8 cellular contexts compared by ENCODE assay signal in the genomic region with DNA sequence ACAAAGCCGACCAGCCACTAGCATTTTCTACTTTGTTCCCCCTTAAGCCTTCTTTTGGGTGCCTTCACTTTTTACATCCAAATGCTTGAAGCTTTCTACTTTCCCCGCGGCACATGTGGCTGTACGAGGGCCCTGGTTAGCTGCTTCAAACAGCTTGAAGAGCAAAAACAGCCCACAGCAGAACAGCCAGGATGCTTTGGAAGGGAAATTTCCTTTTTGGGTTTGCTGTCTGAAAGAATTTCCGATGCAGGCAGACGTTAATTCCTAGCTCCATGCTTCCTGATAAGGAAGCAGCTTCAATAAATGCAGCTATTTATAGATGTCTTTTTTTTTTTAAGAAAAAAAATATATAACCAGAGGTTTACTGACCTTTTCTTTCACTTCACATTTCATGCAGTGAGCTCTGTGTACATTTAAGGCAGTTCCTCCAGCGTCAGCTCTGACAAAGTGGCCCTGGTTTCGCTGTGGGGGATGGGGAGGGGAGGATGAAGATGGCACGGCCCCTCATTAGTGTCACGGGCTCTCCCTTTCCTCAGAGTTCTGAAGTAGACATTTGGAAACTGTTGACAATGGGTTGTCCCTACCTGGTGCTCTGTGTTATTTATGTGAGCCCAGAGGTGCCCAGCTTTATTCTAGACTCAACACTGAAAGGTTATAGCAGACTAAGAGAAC.
DNase-seq lines count a peak whose midpoint lies in the region; ATAC-seq and TF ChIP-seq lines count a peak whose summit lies in the region.

No MANE protein-coding gene starts in this region.

- peak overlapping the region; percentile 93 for H3K18ac ChIP-seq in IMR-90 (ENCODE audit: low read depth, low read length)

- peak overlapping the region; percentile 91 for H3K23ac ChIP-seq in IMR-90 (ENCODE audit: low read depth, low read length)

- H3K14ac ChIP-seq in IMR-90 (replicated peaks; ENCODE audit: low read depth, low read length): peak overlapping the region; percentile 88

- peak overlapping the region; percentile 97 for H3K4ac ChIP-seq in IMR-90 (ENCODE audit: low read depth, low read length)

- TF ChIP-seq POLR2A in GM19193 (IDR thresholded peaks at IDR 0.05; ENCODE audit: extremely low read depth, insufficient read depth, insufficient read length): peak; percentile 50
- no peak for TF ChIP-seq POLR2A in IMR-90 (IDR thresholded peaks at IDR 0.05; ENCODE audit: low read depth, low read length)

- H4K5ac ChIP-seq in IMR-90 (ENCODE audit: low read depth, low read length): peak overlapping the region; percentile 84

- peak overlapping the region; percentile 60 for H2AFZ ChIP-seq in IMR-90 (replicated peaks; ENCODE audit: low read length, poor library complexity)

- peaks cover 45 to 80% of the 10 kb centered on the region in 2 experiments for H3K79me1 ChIP-seq in IMR-90 (ENCODE audit: low read depth in 1 of 2, low read length in 2 of 2)

- peak; percentile 47 for DNase-seq in IMR-90
- DNase-seq in fibroblast of villous mesenchyme (ENCODE audit: low read depth): peak; percentile 78
- DNase-seq in stimulated activated effector memory CD8-positive, alpha-beta T cell treated with anti-CD3 and anti-CD28 coated beads, Interleukin-12 subunit alpha, Interleukin-12 subunit beta, amount 100 ng/mL, for 72 hours (ENCODE audit: low spot score in 2 of 2): no peak
- no peak for DNase-seq in A172 (ENCODE audit: low spot score)
- no peak for DNase-seq in GM19240 (ENCODE audit: insufficient read length, low spot score)
- DNase-seq in NCI-H510A (lab: John Stamatoyannopoulos, UW): no peak

- BruUV-seq in IMR-90 (replicated peaks; lab: Mats Ljungman, UMichigan): no TSS peak

- no peak for TF ChIP-seq RAD21 in IMR-90 (IDR thresholded peaks at IDR 0.05; ENCODE audit: low read length)

- H3K27ac ChIP-seq in IMR-90 (ENCODE audit: insufficient read depth, low read length): peak overlapping the region; percentile 92

- WGBS in IMR-90 (ENCODE audit: extremely low coverage in 2 of 2, insufficient read length in 1 of 2), 2 experiments: 41% methylated on average over 3 of the region's 10 CpGs; no CpG with 5 or more reads in 1 of the 2 experiments

- no peaks in the 10 kb centered on the region for H3K9me3 ChIP-seq in IMR-90 (ENCODE audit: control insufficient read depth, insufficient read depth, low read length)

- CTCF ChIA-PET in IMR-90 (lab: Yijun Ruan, JAX): interaction anchor here (0.6 kb wide), 1 partner anchor 815 kb away, joined by 9 read pairs; no protein-coding TSS in a partner anchor

- peak overlapping the region; percentile 92 to 93 for H4K8ac ChIP-seq in IMR-90 (ENCODE audit: low read depth in 2 of 2, low read length in 2 of 2)

- H3K36me3 ChIP-seq in IMR-90 (ENCODE audit: control insufficient read depth, insufficient read depth, low read length): peaks cover 6% of the 10 kb centered on the region

- in situ Hi-C loops in IMR-90 (cut with MboI; ENCODE audit: low sequenced_read_pairs): no loop called here

- H3K27me3 ChIP-seq in IMR-90 (ENCODE audit: control insufficient read depth, insufficient read depth, low read length): no peaks in the 10 kb centered on the region

- H4K91ac ChIP-seq in IMR-90 (ENCODE audit: insufficient read depth, low read depth, low read length): peak overlapping the region; percentile 96

- peaks cover 67% of the 10 kb centered on the region for H3K36me3 Mint-ChIP-seq in stimulated activated effector memory CD8-positive, alpha-beta T cell treated with anti-CD3 and anti-CD28 coated beads, Interleukin-12 subunit alpha, Interleukin-12 subunit beta, amount 100 ng/mL, for 72 hours

- peak; percentile 43 for ATAC-seq in IMR-90 (ENCODE audit: low read depth)
- ATAC-seq in stimulated activated effector memory CD8-positive, alpha-beta T cell treated with anti-CD3 and anti-CD28 coated beads, Interleukin-12 subunit alpha, Interleukin-12 subunit beta, amount 100 ng/mL, for 72 hours: no peak
- ATAC-seq in HG03439 (IDR thresholded peaks at IDR 0.05; ENCODE audit: unreplicated experiment): no peak

- peaks cover 35% of the 10 kb centered on the region for H3K4me1 ChIP-seq in IMR-90 (ENCODE audit: control insufficient read depth, insufficient read depth, low read length)

- no peaks in the 10 kb centered on the region for H4K20me1 ChIP-seq in IMR-90 (ENCODE audit: insufficient read depth, low read length)

- H2BK20ac ChIP-seq in IMR-90 (ENCODE audit: low read depth, low read length): peak overlapping the region; percentile 86

- H2BK5ac ChIP-seq in IMR-90 (ENCODE audit: low read depth, low read length, poor library complexity, severe bottlenecking): peak overlapping the region; percentile 82

- peak overlapping the region; percentile 93 for H2BK120ac ChIP-seq in IMR-90 (ENCODE audit: low read depth, low read length)

- POLR2A ChIA-PET in IMR-90 (lab: Charles Lee; ENCODE audit: unreplicated experiment): interaction anchor here (0.6 kb wide), 1 partner anchor 203 kb away, joined by 7 read pairs; no protein-coding TSS in a partner anchor

- no peaks in the 10 kb centered on the region for H3K9me3 Mint-ChIP-seq in stimulated activated effector memory CD8-positive, alpha-beta T cell treated with anti-CD3 and anti-CD28 coated beads, Interleukin-12 subunit alpha, Interleukin-12 subunit beta, amount 100 ng/mL, for 72 hours

- TF ChIP-seq CTCF in IMR-90 (conservative IDR thresholded peaks at IDR 0.05; ENCODE audit: low read depth, low read length): no peak
- no peak for TF ChIP-seq CTCF in fibroblast of villous mesenchyme (IDR thresholded peaks at IDR 0.05; ENCODE audit: insufficient read depth, low read depth, low read length)

- peak overlapping the region; percentile 88 for H2BK15ac ChIP-seq in IMR-90 (ENCODE audit: low read depth, low read length)

- H3K4me2 ChIP-seq in IMR-90 (ENCODE audit: low read depth, low read length): peak overlapping the region; percentile 48

- no peak overlapping the region for H3K4me3 ChIP-seq in IMR-90 (ENCODE audit: insufficient read depth, low read depth, low read length)
- no peak overlapping the region for H3K4me3 ChIP-seq in fibroblast of villous mesenchyme (ENCODE audit: low read depth, low read length)

- H3K9me1 ChIP-seq in IMR-90 (ENCODE audit: insufficient read depth, low read length): peaks cover 20% of the 10 kb centered on the region

- H2AK5ac ChIP-seq in IMR-90 (ENCODE audit: low read depth, low read length): peak overlapping the region; percentile 92

- peak overlapping the region; percentile 66 for H3K56ac ChIP-seq in IMR-90 (ENCODE audit: extremely low read depth, insufficient read depth, low read length)

- intact Hi-C loops in IMR-90 (cut with micrococcal nuclease): loop anchor here (2.0 kb wide), 1 partner anchor 40 kb away; no protein-coding TSS in a partner anchor

- peaks cover 41% of the 10 kb centered on the region for H3K4me1 Mint-ChIP-seq in stimulated activated effector memory CD8-positive, alpha-beta T cell treated with anti-CD3 and anti-CD28 coated beads, Interleukin-12 subunit alpha, Interleukin-12 subunit beta, amount 100 ng/mL, for 72 hours

- no peak overlapping the region for H3K4me3 Mint-ChIP-seq in stimulated activated effector memory CD8-positive, alpha-beta T cell treated with anti-CD3 and anti-CD28 coated beads, Interleukin-12 subunit alpha, Interleukin-12 subunit beta, amount 100 ng/mL, for 72 hours

- dilution Hi-C loops in IMR-90 (cut with HindIII; ENCODE audit: low sequenced_read_pairs, unreplicated experiment): no loop called here

- peak overlapping the region; percentile 47 for H2AK9ac ChIP-seq in IMR-90 (replicated peaks; ENCODE audit: low read depth, low read length, poor library complexity)

- peak overlapping the region; percentile 75 for H3K9ac ChIP-seq in IMR-90 (ENCODE audit: low read depth, low read length)

- peak overlapping the region; percentile 24 for H3K27ac Mint-ChIP-seq in stimulated activated effector memory CD8-positive, alpha-beta T cell treated with anti-CD3 and anti-CD28 coated beads, Interleukin-12 subunit alpha, Interleukin-12 subunit beta, amount 100 ng/mL, for 72 hours

TF ChIP-seq in IMR-90, 13 proteins besides CTCF, POLR2A, EP300 and RAD21:
- TF ChIP-seq, protein P1, sequence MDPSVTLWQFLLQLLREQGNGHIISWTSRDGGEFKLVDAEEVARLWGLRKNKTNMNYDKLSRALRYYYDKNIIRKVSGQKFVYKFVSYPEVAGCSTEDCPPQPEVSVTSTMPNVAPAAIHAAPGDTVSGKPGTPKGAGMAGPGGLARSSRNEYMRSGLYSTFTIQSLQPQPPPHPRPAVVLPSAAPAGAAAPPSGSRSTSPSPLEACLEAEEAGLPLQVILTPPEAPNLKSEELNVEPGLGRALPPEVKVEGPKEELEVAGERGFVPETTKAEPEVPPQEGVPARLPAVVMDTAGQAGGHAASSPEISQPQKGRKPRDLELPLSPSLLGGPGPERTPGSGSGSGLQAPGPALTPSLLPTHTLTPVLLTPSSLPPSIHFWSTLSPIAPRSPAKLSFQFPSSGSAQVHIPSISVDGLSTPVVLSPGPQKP (IDR thresholded peaks at IDR 0.05; ENCODE audit: borderline replicate concordance, low read depth, low read length): no peak
- TF ChIP-seq MXI1 (IDR thresholded peaks at IDR 0.05; ENCODE audit: borderline replicate concordance, low read depth, low read length): no peak
- no peak for TF ChIP-seq MAFK (IDR thresholded peaks at IDR 0.05; ENCODE audit: low read depth, low read length)
- TF ChIP-seq RCOR1 (IDR thresholded peaks at IDR 0.05; ENCODE audit: insufficient replicate concordance, low read length): no peak
- no peak for TF ChIP-seq SMC3 (IDR thresholded peaks at IDR 0.05; ENCODE audit: low read depth, low read length)
- TF ChIP-seq CEBPB (IDR thresholded peaks at IDR 0.05; ENCODE audit: low read depth, low read length): no peak
- no peak for TF ChIP-seq BHLHE40 (IDR thresholded peaks at IDR 0.05; ENCODE audit: low read depth, low read length)
- TF ChIP-seq FOS (IDR thresholded peaks at IDR 0.05; ENCODE audit: low read depth, low read length): no peak
- no peak for TF ChIP-seq CHD1 (IDR thresholded peaks at IDR 0.05; ENCODE audit: low read depth, low read length)
- TF ChIP-seq, protein P2, sequence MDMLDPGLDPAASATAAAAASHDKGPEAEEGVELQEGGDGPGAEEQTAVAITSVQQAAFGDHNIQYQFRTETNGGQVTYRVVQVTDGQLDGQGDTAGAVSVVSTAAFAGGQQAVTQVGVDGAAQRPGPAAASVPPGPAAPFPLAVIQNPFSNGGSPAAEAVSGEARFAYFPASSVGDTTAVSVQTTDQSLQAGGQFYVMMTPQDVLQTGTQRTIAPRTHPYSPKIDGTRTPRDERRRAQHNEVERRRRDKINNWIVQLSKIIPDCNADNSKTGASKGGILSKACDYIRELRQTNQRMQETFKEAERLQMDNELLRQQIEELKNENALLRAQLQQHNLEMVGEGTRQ (IDR thresholded peaks at IDR 0.05; ENCODE audit: low read depth, low read length): no peak
- TF ChIP-seq NFE2L2 (IDR thresholded peaks at IDR 0.05; ENCODE audit: low read depth, low read length): no peak
- no peak for TF ChIP-seq MAZ (IDR thresholded peaks at IDR 0.05; ENCODE audit: borderline replicate concordance, low read depth, low read length)
- TF ChIP-seq RFX5 (IDR thresholded peaks at IDR 0.05; ENCODE audit: low read depth, low read length): no peak
TF ChIP-seq in IMR-90: peak in this region for 0.

Comparison
In these comparisons a context has a peak if more than half of its experiments do, and no peak if none do; other contexts are left out.
1. DNase-seq: peak in IMR-90 (single experiment) and fibroblast of villous mesenchyme (single experiment); none in stimulated activated effector memory CD8-positive, alpha-beta T cell treated with anti-CD3 and anti-CD28 coated beads, Interleukin-12 subunit alpha, Interleukin-12 subunit beta, amount 100 ng/mL, for 72 hours (0 of 2), A172 (single experiment), GM19240 (single experiment) and NCI-H510A (single experiment).